Comparison of ENCODE assay signal across 21 cellular contexts in genomic region chr6:145811741-145812140, GRCh38. TPM values are rescaled to one million over a fixed set of nuclear protein-coding genes. Genes with fewer than 3 reads are reported as not detected.
DNase-seq lines count a peak whose midpoint lies in the region; ATAC-seq and TF ChIP-seq lines count a peak whose summit lies in the region.
"Had no signal": no experiment of that assay in that cellular context is flagged by ENCODE, and none has a peak within 500 bp of the region (broad histone marks: within the 10 kb centered on the region; RNA-seq: fewer than 3 reads in every experiment).

No MANE protein-coding gene starts in this region.

- no peak overlapping the region for H4K8ac ChIP-seq in IMR-90 (ENCODE audit: low read depth in 2 of 2, low read length in 2 of 2)

- H3K4me1 ChIP-seq in IMR-90 (ENCODE audit: control insufficient read depth, insufficient read depth, low read length), result peaks cover 7% of the 10 kb centered on the region
- peaks cover 8% of the 10 kb centered on the region for H3K4me1 ChIP-seq in endodermal cell (ENCODE audit: control insufficient read depth, insufficient read depth, low read length)
- peaks cover 20% of the 10 kb centered on the region for H3K4me1 ChIP-seq in neuron (ENCODE audit: insufficient read depth, low read length)

- TF ChIP-seq RAD21 in IMR-90 (IDR thresholded peaks at IDR 0.05; ENCODE audit: low read length), result no peak

- H2AFZ ChIP-seq in IMR-90 (replicated peaks; ENCODE audit: low read length, poor library complexity), result no peak overlapping the region
- H2AFZ ChIP-seq in neuron (ENCODE audit: low read depth, low read length), result no peak overlapping the region

- POLR2A ChIA-PET in AG04450 (lab: Yijun Ruan, JAX), result interaction anchor here (2.3 kb wide), 1 partner anchor 76 kb away, joined by 8 read pairs; the partner anchor contains the start of gene EPM2A
- POLR2A ChIA-PET in IMR-90 (lab: Charles Lee; ENCODE audit: unreplicated experiment), result no interaction called here

- in situ Hi-C loops in IMR-90 (cut with MboI; ENCODE audit: low sequenced_read_pairs), result loop anchor here (5.0 kb wide), 1 partner anchor 74 kb away; the partner anchor contains the start of gene EPM2A

- H3K4me1 Mint-ChIP-seq in endodermal cell, result peaks cover 28% of the 10 kb centered on the region

- H3K4ac ChIP-seq in IMR-90 (ENCODE audit: low read depth, low read length), result no peak overlapping the region

- H3K27me3 Mint-ChIP-seq in endodermal cell (ENCODE audit: insufficient read depth), result no peaks in the 10 kb centered on the region
- H3K27me3 Mint-ChIP-seq: activated naive CD8-positive, alpha-beta T cell treated with anti-CD3 and anti-CD28 coated beads, Interleukin-2, amount 10 ng/mL, durations not matched to agents 7 days and 5 days; activated T-cell treated with anti-CD3 and anti-CD28 coated beads, Interleukin-2, amount 50 U/mL, for 24 hours had no signal

- H4K5ac ChIP-seq in IMR-90 (ENCODE audit: low read depth, low read length), result no peak overlapping the region

- H3K4me2 ChIP-seq in IMR-90 (ENCODE audit: low read depth, low read length), result peak overlapping the region; percentile 55; the same call in 1 of the 2 replicates

- peaks cover 31% of the 10 kb centered on the region for H4K20me1 ChIP-seq in IMR-90 (ENCODE audit: insufficient read depth, low read length)

- peaks cover 6% of the 10 kb centered on the region for H3K36me3 Mint-ChIP-seq in endodermal cell (ENCODE audit: low read depth)

- H2BK5ac ChIP-seq in IMR-90 (ENCODE audit: low read depth, low read length, poor library complexity, severe bottlenecking), result no peak overlapping the region

- DNase-seq in AG04450 (ENCODE audit: low read depth, low spot score) (no peak), IMR-90 (no peak), endodermal cell (no peak), NCI-H748 treated with DMSO at 0.1 percent for 48 hours (lab: John Stamatoyannopoulos, UW) (no peak), NCI-H1092 (lab: John Stamatoyannopoulos, UW) (no peak)
- DNase-seq in effector CD8-positive, alpha-beta T cell (lab: John Stamatoyannopoulos, UW), result no peak
- DNase-seq: activated CD4-positive, alpha-beta T cell treated with anti-CD3 and anti-CD28 coated beads, Interleukin-2, amount 50 U/mL, for 1 hour; activated naive CD8-positive, alpha-beta T cell treated with anti-CD3 and anti-CD28 coated beads, Interleukin-2, amount 10 ng/mL, durations not matched to agents 7 days and 5 days; activated T-cell treated with anti-CD3 and anti-CD28 coated beads, Interleukin-2, amount 50 U/mL, for 24 hours; central memory CD4-positive, alpha-beta T cell; DMS 273 treated with DMSO at 0.1 percent for 48 hours; H9; heart right ventricle; KBM-7; left cardiac atrium; NCI-H1436 treated with DMSO at 0.1 percent for 48 hours; NCI-H446; stimulated activated CD4-positive, alpha-beta T cell treated with anti-CD3 and anti-CD28 coated beads, Interleukin-2, amount 100 ng/mL, for 24 hours; stimulated activated CD8-positive, alpha-beta memory T cell treated with anti-CD3 and anti-CD28 coated beads, Interleukin-4, amount 100 ng/mL, for 48 hours had no signal

- H3K27ac Mint-ChIP-seq in endodermal cell, result no peak overlapping the region
- H3K27ac Mint-ChIP-seq: activated naive CD8-positive, alpha-beta T cell treated with anti-CD3 and anti-CD28 coated beads, Interleukin-2, amount 10 ng/mL, durations not matched to agents 7 days and 5 days; activated T-cell treated with anti-CD3 and anti-CD28 coated beads, Interleukin-2, amount 50 U/mL, for 24 hours; H9 had no signal

- dilution Hi-C loops in IMR-90 (cut with HindIII; ENCODE audit: low sequenced_read_pairs, unreplicated experiment), result no loop called here

- H3K9ac ChIP-seq in IMR-90 (ENCODE audit: low read depth, low read length) (no peak overlapping the region), endodermal cell (ENCODE audit: extremely low read depth, low read length, poor library complexity, severe bottlenecking) (no peak overlapping the region)

- peak overlapping the region; percentile 71 for H3K4me3 Mint-ChIP-seq in endodermal cell
- H3K4me3 Mint-ChIP-seq: activated naive CD8-positive, alpha-beta T cell treated with anti-CD3 and anti-CD28 coated beads, Interleukin-2, amount 10 ng/mL, durations not matched to agents 7 days and 5 days; activated T-cell treated with anti-CD3 and anti-CD28 coated beads, Interleukin-2, amount 50 U/mL, for 24 hours had no signal

- H3K56ac ChIP-seq in IMR-90 (ENCODE audit: extremely low read depth, insufficient read depth, low read length), result no peak overlapping the region

- no peak overlapping the region for H2BK20ac ChIP-seq in IMR-90 (ENCODE audit: low read depth, low read length)

- H3K9me3 ChIP-seq in AG04450 (ENCODE audit: control insufficient read depth, insufficient read depth, low read length), result no peaks in the 10 kb centered on the region
- H3K9me3 ChIP-seq in IMR-90 (ENCODE audit: control insufficient read depth, insufficient read depth, low read length), result no peaks in the 10 kb centered on the region
- H3K9me3 ChIP-seq in endodermal cell (ENCODE audit: control insufficient read depth, low read length), result no peaks in the 10 kb centered on the region
- H3K9me3 ChIP-seq in neuron (ENCODE audit: low read length), result no peaks in the 10 kb centered on the region
- H3K9me3 ChIP-seq: heart right ventricle had no signal

- no peak overlapping the region for H2BK15ac ChIP-seq in IMR-90 (ENCODE audit: low read depth, low read length)

- no peak overlapping the region for H3K23ac ChIP-seq in IMR-90 (ENCODE audit: low read depth, low read length)

- no peak for TF ChIP-seq POLR2A in IMR-90 (IDR thresholded peaks at IDR 0.05; ENCODE audit: low read depth, low read length)

- H3K36me3 ChIP-seq in IMR-90 (ENCODE audit: control insufficient read depth, insufficient read depth, low read length), result peaks cover 1% of the 10 kb centered on the region; the same call in 1 of the 2 replicates
- peaks cover 6% of the 10 kb centered on the region for H3K36me3 ChIP-seq in endodermal cell (ENCODE audit: control insufficient read depth, insufficient read depth, low read length)
- H3K36me3 ChIP-seq in neuron (ENCODE audit: insufficient read depth, low read length), result no peaks in the 10 kb centered on the region
- H3K36me3 ChIP-seq: heart right ventricle had no signal

- ATAC-seq in IMR-90 (ENCODE audit: low read depth) (no peak), GM21367 (IDR thresholded peaks at IDR 0.05; ENCODE audit: unreplicated experiment) (no peak)
- ATAC-seq: heart right ventricle, left cardiac atrium had no signal

- intact Hi-C loops in IMR-90 (cut with micrococcal nuclease), result loop anchor here (2.0 to 10.0 kb wide), 2 partner anchors 79 to 733 kb away; partner anchors contain the start of gene RAB32

- H2AK5ac ChIP-seq in IMR-90 (ENCODE audit: low read depth, low read length), result no peak overlapping the region

- H3K79me1 ChIP-seq in IMR-90 (ENCODE audit: low read depth in 1 of 2, low read length in 2 of 2), result peaks cover 11 to 51% of the 10 kb centered on the region in 2 experiments

- H4K91ac ChIP-seq in IMR-90 (ENCODE audit: insufficient read depth, low read depth, low read length), result no peak overlapping the region

- H3K9me1 ChIP-seq in IMR-90 (ENCODE audit: insufficient read depth, low read length), result peaks cover 5% of the 10 kb centered on the region

- no peak overlapping the region for H2BK120ac ChIP-seq in IMR-90 (ENCODE audit: low read depth, low read length)

- H3K9me3 Mint-ChIP-seq in endodermal cell, result no peaks in the 10 kb centered on the region
- H3K9me3 Mint-ChIP-seq: activated naive CD8-positive, alpha-beta T cell treated with anti-CD3 and anti-CD28 coated beads, Interleukin-2, amount 10 ng/mL, durations not matched to agents 7 days and 5 days; activated T-cell treated with anti-CD3 and anti-CD28 coated beads, Interleukin-2, amount 50 U/mL, for 24 hours; H9 had no signal

- no peak overlapping the region for H3K14ac ChIP-seq in IMR-90 (replicated peaks; ENCODE audit: low read depth, low read length)

- peak overlapping the region; percentile 11 for H3K4me3 ChIP-seq in AG04450 (ENCODE audit: low read depth, low read length)
- H3K4me3 ChIP-seq in IMR-90 (ENCODE audit: insufficient read depth, low read depth, low read length), result no peak overlapping the region
- H3K4me3 ChIP-seq in endodermal cell (ENCODE audit: low read length), result peak overlapping the region; percentile 92
- peak overlapping the region; percentile 98 for H3K4me3 ChIP-seq in neuron (ENCODE audit: low read length)

- no CpG with 5 or more reads among the region's 1 CpG for WGBS in IMR-90 (ENCODE audit: extremely low coverage in 2 of 2, insufficient read length in 1 of 2), 2 experiments
- no CpG with 5 or more reads among the region's 1 CpG for WGBS in endodermal cell (ENCODE audit: insufficient coverage in 1 of 2, insufficient read length in 1 of 2), 2 experiments

- CTCF ChIA-PET in AG04450 (lab: Charles Lee), result interaction anchor here (1.5 kb wide), 1 partner anchor 76 kb away, joined by 3 read pairs; no protein-coding TSS in a partner anchor
- CTCF ChIA-PET in IMR-90 (lab: Yijun Ruan, JAX), result interaction anchor here (0.6 kb wide), 1 partner anchor 1002 kb away, joined by 3 read pairs; no protein-coding TSS in a partner anchor

- no peaks in the 10 kb centered on the region for H3K27me3 ChIP-seq in AG04450 (ENCODE audit: control insufficient read depth, insufficient read depth, low read length)
- no peaks in the 10 kb centered on the region for H3K27me3 ChIP-seq in IMR-90 (ENCODE audit: control insufficient read depth, insufficient read depth, low read length)
- no peaks in the 10 kb centered on the region for H3K27me3 ChIP-seq in endodermal cell (ENCODE audit: control insufficient read depth, insufficient read depth, low read length, poor library complexity, severe bottlenecking)
- no peaks in the 10 kb centered on the region for H3K27me3 ChIP-seq in neuron (ENCODE audit: insufficient read depth, low read length)
- H3K27me3 ChIP-seq: heart right ventricle had no signal

- H3K27ac ChIP-seq in AG04450 (ENCODE audit: low read depth, low read length) (no peak overlapping the region), IMR-90 (ENCODE audit: insufficient read depth, low read length) (no peak overlapping the region), endodermal cell (ENCODE audit: low read depth, low read length) (no peak overlapping the region)

- no peak overlapping the region for H2AK9ac ChIP-seq in IMR-90 (replicated peaks; ENCODE audit: low read depth, low read length, poor library complexity)

- no peak overlapping the region for H3K18ac ChIP-seq in IMR-90 (ENCODE audit: low read depth, low read length)

- no peak for TF ChIP-seq CTCF in AG04450 (IDR thresholded peaks at IDR 0.05; ENCODE audit: low read depth, low read length)
- no peak for TF ChIP-seq CTCF in IMR-90 (conservative IDR thresholded peaks at IDR 0.05; ENCODE audit: low read depth, low read length)
- no peak for TF ChIP-seq CTCF in endodermal cell (conservative IDR thresholded peaks at IDR 0.05)

- BruUV-seq in IMR-90 (replicated peaks; lab: Mats Ljungman, UMichigan), result no TSS peak

RNA-seq across cellular contexts. Expression of gene FBXO30, which starts 2.9 kb away (rescaled TPM):
- polyA plus RNA-seq in AG04450 (2011; rRNA removed) (8.8 and 11.8 TPM in 2 replicates), IMR-90 (2012; rRNA removed) (2.2 and 3.1 TPM in 2 replicates)
- 11.6 and 21.6 TPM in 2 replicates for polyA minus RNA-seq in AG04450 (2011; rRNA and poly(A)+ RNA removed)
- total RNA-seq in IMR-90 (2012; rRNA removed) (9.3 and 15.3 TPM in 2 replicates), endodermal cell (10 to 100 TPM; 17.8 to 17.9 TPM)
- 0.45 and 0.46 TPM in 2 replicates for polyA plus RNA-seq in IMR-90 (2012; cell fraction: cytosol; rRNA removed)
- 0.45 and 5.0 TPM in 2 replicates for polyA plus RNA-seq in IMR-90 (2012; cell fraction: nucleus; rRNA removed; ENCODE audit: low replicate concordance)
- polyA plus RNA-seq in endodermal cell (2013, experiment 1 of 2), result 12.8 TPM
- polyA plus RNA-seq in endodermal cell (2013, experiment 2 of 2), result 13.1 TPM
